ENCODE assay signal across 17 cellular contexts in the genomic region with DNA sequence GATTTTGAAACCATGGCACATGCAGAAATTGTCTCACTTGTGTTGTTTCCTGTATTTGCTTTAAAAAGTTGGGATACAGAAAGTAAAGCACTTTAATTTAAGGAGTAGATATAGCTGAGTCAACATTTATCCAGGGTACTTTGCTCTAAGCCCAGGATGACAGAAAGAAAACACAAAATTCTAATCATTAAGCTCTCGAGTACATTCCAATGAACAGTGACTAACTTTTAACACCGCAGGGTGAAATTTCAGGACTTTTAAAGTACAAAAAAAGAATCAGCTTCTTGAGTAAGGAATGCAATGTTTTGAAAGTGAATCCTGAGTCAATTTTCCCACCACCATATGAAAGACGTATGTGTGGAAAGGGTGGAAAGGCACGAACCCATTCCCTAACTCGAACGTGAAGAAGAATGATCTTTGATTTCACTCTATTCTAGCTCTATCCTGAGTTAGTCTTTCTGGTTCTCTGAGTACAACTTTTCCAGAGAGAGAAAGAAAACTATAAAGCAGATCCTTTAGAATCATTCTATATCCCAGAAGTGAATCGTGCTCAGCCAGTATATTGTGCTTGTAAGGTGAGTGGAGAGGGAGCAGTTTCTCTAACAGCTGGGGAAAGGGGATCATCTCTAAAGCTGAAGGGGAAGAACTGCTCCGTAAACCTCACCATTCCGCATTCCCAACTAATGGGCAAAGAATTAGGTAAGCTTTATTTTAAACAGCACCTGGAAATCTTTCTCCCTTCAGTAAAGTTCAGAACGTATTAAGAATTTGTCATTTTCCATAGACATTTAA.
DNase-seq lines count a peak whose midpoint lies in the region; ATAC-seq and TF ChIP-seq lines count a peak whose summit lies in the region.
"Had no signal": no experiment of that assay in that cellular context is flagged by ENCODE, and none has a peak within 500 bp of the region (broad histone marks: within the 10 kb centered on the region; RNA-seq: fewer than 3 reads in every experiment).

No MANE protein-coding gene starts in this region.

- H3K9me3 Mint-ChIP-seq in activated naive CD4-positive, alpha-beta T cell treated with anti-CD3 and anti-CD28 coated beads, Interleukin-2, amount 10 ng/mL, durations not matched to agents 7 days and 5 days = peaks cover 3% of the 10 kb centered on the region
- no peaks in the 10 kb centered on the region for H3K9me3 Mint-ChIP-seq in endothelial cell (ENCODE audit: unreplicated experiment)

- H3K27me3 Mint-ChIP-seq in activated naive CD4-positive, alpha-beta T cell treated with anti-CD3 and anti-CD28 coated beads, Interleukin-2, amount 10 ng/mL, durations not matched to agents 7 days and 5 days = no peaks in the 10 kb centered on the region
- peaks cover 1% of the 10 kb centered on the region for H3K27me3 Mint-ChIP-seq in endothelial cell (ENCODE audit: unreplicated experiment)

- no peak overlapping the region for H3K4me3 Mint-ChIP-seq in activated naive CD4-positive, alpha-beta T cell treated with anti-CD3 and anti-CD28 coated beads, Interleukin-2, amount 10 ng/mL, durations not matched to agents 7 days and 5 days
- no peak overlapping the region for H3K4me3 Mint-ChIP-seq in endothelial cell (ENCODE audit: unreplicated experiment)

- DNase-seq in ELF-1 (ENCODE audit: low read depth, low spot score) = peak; percentile 2
- peak; percentile 88 for DNase-seq in amniotic epithelial cell (ENCODE audit: low read depth)
- DNase-seq in fibroblast of the conjunctiva (ENCODE audit: low read depth) = peak; percentile 40
- peak; percentile 74 for DNase-seq in non-pigmented ciliary epithelial cell (ENCODE audit: low read depth)
- DNase-seq in activated naive CD4-positive, alpha-beta T cell treated with anti-CD3 and anti-CD28 coated beads, Interleukin-2, amount 10 ng/mL, durations not matched to agents 7 days and 5 days = no peak
- DNase-seq in Right ventricle myocardium superior = no peak
- no peak for DNase-seq in endothelial cell (ENCODE audit: low spot score)
- DNase-seq: activated CD8-positive, alpha-beta memory T cell treated with anti-CD3 and anti-CD28 coated beads, Interleukin-2, amount 50 U/mL, for 48 hours; BE2C; hippocampal formation; KBM-7; midbrain; NCI-H1694 treated with DMSO at 0.1 percent for 48 hours; SHP77 treated with DMSO at 0.1 percent for 48 hours; stimulated activated CD4-positive, alpha-beta T cell treated with anti-CD3 and anti-CD28 coated beads, Interleukin-4, amount 100 ng/mL, for 4 hours; stimulated activated naive CD8-positive, alpha-beta T cell treated with anti-CD3 and anti-CD28 coated beads, Interleukin-15, Interleukin-2, amounts not matched to agents 100 U/mL and 50 U/mL, for 24 hours had no signal

- intact Hi-C loops in Right ventricle myocardium superior (cut with DNase I) = no loop called here

- ATAC-seq in Right ventricle myocardium superior (ENCODE audit: poor library complexity) = no peak
- no peak for ATAC-seq in HG03097 (IDR thresholded peaks at IDR 0.05; ENCODE audit: low FRiP score, unreplicated experiment)
- ATAC-seq: stimulated activated naive CD8-positive, alpha-beta T cell treated with anti-CD3 and anti-CD28 coated beads, Interleukin-15, Interleukin-2, amounts not matched to agents 100 U/mL and 50 U/mL, for 24 hours had no signal

- CTCF ChIA-PET in activated naive CD4-positive, alpha-beta T cell treated with anti-CD3 and anti-CD28 coated beads, Interleukin-2, amount 10 ng/mL, durations not matched to agents 7 days and 5 days (lab: Charles Lee) = no interaction called here

- no peaks in the 10 kb centered on the region for H3K36me3 Mint-ChIP-seq in activated naive CD4-positive, alpha-beta T cell treated with anti-CD3 and anti-CD28 coated beads, Interleukin-2, amount 10 ng/mL, durations not matched to agents 7 days and 5 days
- H3K36me3 Mint-ChIP-seq in endothelial cell (ENCODE audit: low read depth, unreplicated experiment) = no peaks in the 10 kb centered on the region

- H3K27ac Mint-ChIP-seq in activated naive CD4-positive, alpha-beta T cell treated with anti-CD3 and anti-CD28 coated beads, Interleukin-2, amount 10 ng/mL, durations not matched to agents 7 days and 5 days = no peak overlapping the region
- no peak overlapping the region for H3K27ac Mint-ChIP-seq in endothelial cell (ENCODE audit: unreplicated experiment)

- no peak for TF ChIP-seq CTCF in endothelial cell (IDR thresholded peaks at IDR 0.05; ENCODE audit: unreplicated experiment)

- no peaks in the 10 kb centered on the region for H3K4me1 Mint-ChIP-seq in activated naive CD4-positive, alpha-beta T cell treated with anti-CD3 and anti-CD28 coated beads, Interleukin-2, amount 10 ng/mL, durations not matched to agents 7 days and 5 days
- H3K4me1 Mint-ChIP-seq in endothelial cell (ENCODE audit: unreplicated experiment) = peaks cover 14% of the 10 kb centered on the region

Comparison
In these comparisons a context has a peak if more than half of its experiments do, and no peak if none do; other contexts are left out.
1. DNase-seq: peak in ELF-1 (single experiment), amniotic epithelial cell (single experiment), fibroblast of the conjunctiva (single experiment) and non-pigmented ciliary epithelial cell (single experiment); none in activated naive CD4-positive, alpha-beta T cell treated with anti-CD3 and anti-CD28 coated beads, Interleukin-2, amount 10 ng/mL, durations not matched to agents 7 days and 5 days (single experiment), Right ventricle myocardium superior (single experiment) and endothelial cell (single experiment).